ENCODE assay signal across 11 cellular contexts in genomic region chr6:56690519-56691200, GRCh38. TPM values are rescaled to one million over a fixed set of nuclear protein-coding genes. Genes with fewer than 3 reads are reported as not detected.
DNase-seq lines count a peak whose midpoint lies in the region; ATAC-seq, FAIRE-seq and TF ChIP-seq lines count a peak whose summit lies in the region.
"Had no signal": no experiment of that assay in that cellular context is flagged by ENCODE, and none has a peak within 500 bp of the region (broad histone marks: within the 10 kb centered on the region; RNA-seq: fewer than 3 reads in every experiment).

No MANE protein-coding gene starts in this region.

- DNase-seq in Calu3 (no peak), RWPE1 (ENCODE audit: low spot score) (peak; percentile 36), fibroblast of gingiva (ENCODE audit: low read depth) (peak; percentile 71), pancreas (no peak), DMS53 (lab: John Stamatoyannopoulos, UW) (no peak)
- no peak for DNase-seq in activated CD4-positive, alpha-beta T cell treated with anti-CD3 and anti-CD28 coated beads for 36 hours
- no peak for DNase-seq in stimulated activated CD4-positive, alpha-beta T cell treated with anti-CD3 and anti-CD28 coated beads, Interleukin-2, amount 100 ng/mL, for 24 hours
- DNase-seq: stimulated activated CD4-positive, alpha-beta T cell treated with anti-CD3 and anti-CD28 coated beads, Interleukin-2, amount 100 ng/mL, for 48 hours; T1000 had no signal

- H3K36me3 Mint-ChIP-seq in Calu3 (ENCODE audit: insufficient read depth, unreplicated experiment) = peaks cover 54% of the 10 kb centered on the region
- no peaks in the 10 kb centered on the region for H3K36me3 Mint-ChIP-seq in activated CD4-positive, alpha-beta T cell treated with anti-CD3 and anti-CD28 coated beads for 36 hours (ENCODE audit: low read depth)
- H3K36me3 Mint-ChIP-seq: activated naive CD8-positive, alpha-beta T cell had no signal

- ATAC-seq in pancreas (peak in 3 of 4 donors; percentile 31 to 55 (median 35)), GM21528 (IDR thresholded peaks at IDR 0.05; ENCODE audit: low FRiP score, unreplicated experiment) (no peak)
- no peak for ATAC-seq in activated CD4-positive, alpha-beta T cell treated with anti-CD3 and anti-CD28 coated beads for 36 hours

- TF ChIP-seq CTCF in Calu3 (IDR thresholded peaks at IDR 0.05; ENCODE audit: unreplicated experiment) = no peak
- TF ChIP-seq CTCF in RWPE1 (conservative IDR thresholded peaks at IDR 0.05; ENCODE audit: low read depth) = no peak
- no peak for TF ChIP-seq CTCF in pancreas (IDR thresholded peaks at IDR 0.05)

- H3K27ac ChIP-seq in RWPE1 (no peak overlapping the region), pancreas (peak overlapping the region; percentile 15 to 84 (median 60))

- BruUV-seq in Calu3 (replicated peaks; lab: Mats Ljungman, UMichigan) = TSS peak; percentile 47

- H3K27me3 Mint-ChIP-seq in Calu3 (ENCODE audit: unreplicated experiment) = no peaks in the 10 kb centered on the region
- H3K27me3 Mint-ChIP-seq in activated CD4-positive, alpha-beta T cell treated with anti-CD3 and anti-CD28 coated beads for 36 hours = peaks cover 2% of the 10 kb centered on the region

- H3K27ac Mint-ChIP-seq in Calu3 (ENCODE audit: unreplicated experiment) = peak overlapping the region; percentile 84
- no peak overlapping the region for H3K27ac Mint-ChIP-seq in activated CD4-positive, alpha-beta T cell treated with anti-CD3 and anti-CD28 coated beads for 36 hours
- H3K27ac Mint-ChIP-seq: activated naive CD8-positive, alpha-beta T cell had no signal

- 39 to 45% methylated on average over 4 of the region's 4 CpGs for WGBS in pancreas, 2 donors

- no peaks in the 10 kb centered on the region for H3K9me3 ChIP-seq in pancreas

- intact Hi-C loops in Calu3 (cut with micrococcal nuclease; ENCODE audit: unreplicated experiment) = no loop called here
- intact Hi-C loops in pancreas (cut with DNase I) = no loop called here
- intact Hi-C loops in activated CD4-positive, alpha-beta T cell treated with anti-CD3 and anti-CD28 coated beads for 36 hours (cut with DNase I, micrococcal nuclease) = no loop called here

- POLR2A ChIA-PET in RWPE1 (lab: Yijun Ruan, JAX; ENCODE audit: low non-redundant PET) = interaction anchor here (0.8 kb wide), 1 partner anchor 48 kb away, joined by 3 read pairs; the partner anchor contains the start of gene DST
- POLR2A ChIA-PET in activated CD4-positive, alpha-beta T cell treated with anti-CD3 and anti-CD28 coated beads for 36 hours (lab: Charles Lee) = no interaction called here

- no peak for FAIRE-seq in pancreas (lab: Jason Lieb, UNC)

- no peaks in the 10 kb centered on the region for H3K27me3 ChIP-seq in pancreas

- peaks cover 58% of the 10 kb centered on the region for H3K4me1 Mint-ChIP-seq in Calu3 (ENCODE audit: low read depth, unreplicated experiment)
- H3K4me1 Mint-ChIP-seq in activated CD4-positive, alpha-beta T cell treated with anti-CD3 and anti-CD28 coated beads for 36 hours = no peaks in the 10 kb centered on the region

- H3K4me3 Mint-ChIP-seq in Calu3 (ENCODE audit: low read depth, unreplicated experiment) = peak overlapping the region; percentile 71
- no peak overlapping the region for H3K4me3 Mint-ChIP-seq in activated CD4-positive, alpha-beta T cell treated with anti-CD3 and anti-CD28 coated beads for 36 hours
- H3K4me3 Mint-ChIP-seq: activated naive CD8-positive, alpha-beta T cell had no signal

- peaks cover 0 to 11% (median 9%) of the 10 kb centered on the region in 3 donors for H3K4me1 ChIP-seq in pancreas

- H3K9me3 Mint-ChIP-seq in Calu3 (ENCODE audit: low read depth, unreplicated experiment) = peaks cover 2% of the 10 kb centered on the region
- no peaks in the 10 kb centered on the region for H3K9me3 Mint-ChIP-seq in activated CD4-positive, alpha-beta T cell treated with anti-CD3 and anti-CD28 coated beads for 36 hours (ENCODE audit: low read depth)

- peak overlapping the region in 2 of 4 donors; percentile 11 to 27 for H3K4me3 ChIP-seq in pancreas

- CTCF ChIA-PET in Calu3 (lab: Charles Lee) = interaction anchor here (0.7 to 1.4 kb wide), 7 partner anchors 8 to 161 kb away, joined by 3 to 7 read pairs (median 4); no protein-coding TSS in a partner anchor
- CTCF ChIA-PET in RWPE1 (lab: Yijun Ruan, JAX) = interaction anchor here (0.5 to 1.2 kb wide), 3 partner anchors 15 to 53 kb away, joined by 3 to 4 read pairs (median 3); partner anchors contain the start of gene DST
- CTCF ChIA-PET in activated CD4-positive, alpha-beta T cell treated with anti-CD3 and anti-CD28 coated beads for 36 hours (lab: Charles Lee) = interaction anchor here (0.6 to 1.5 kb wide), 3 partner anchors 14 to 303 kb away, joined by 3 to 5 read pairs (median 3); no protein-coding TSS in a partner anchor

- no peaks in the 10 kb centered on the region for H3K36me3 ChIP-seq in pancreas

RNA-seq across cellular contexts. Expression of gene DST, which starts 48.0 kb away (rescaled TPM):
- total RNA-seq in Calu3 (2022) (177 and 212 TPM in 2 replicates), pancreas (100 to 1,000 TPM in 2 of 6 donors, 10 to 100 TPM in 4; 54.9 to 149 (median 75.7) TPM)
- polyA plus RNA-seq in pancreas = 10 to 100 TPM; 42.4 to 75.5 TPM
- total RNA-seq in activated CD4-positive, alpha-beta T cell treated with anti-CD3 and anti-CD28 coated beads for 36 hours = 1 to 10 TPM; 6.7 to 6.8 TPM

Comparison
In these comparisons a context has a peak if more than half of its experiments do, and no peak if none do; other contexts are left out.
1. DNase-seq: peak in RWPE1 (single experiment) and fibroblast of gingiva (single experiment); none in Calu3 (single experiment), pancreas (0 of 6), activated CD4-positive, alpha-beta T cell treated with anti-CD3 and anti-CD28 coated beads for 36 hours (single experiment), DMS53 (single experiment) and stimulated activated CD4-positive, alpha-beta T cell treated with anti-CD3 and anti-CD28 coated beads, Interleukin-2, amount 100 ng/mL, for 24 hours (0 of 2).
2. ATAC-seq: peak in pancreas (3 of 4); none in GM21528 (single experiment) and activated CD4-positive, alpha-beta T cell treated with anti-CD3 and anti-CD28 coated beads for 36 hours (single experiment).
3. RNA of gene DST, which starts 48.0 kb away (total RNA-seq): 177 to 212 TPM in Calu3 and 54.9 to 149 TPM in pancreas; 6.7 to 6.8 TPM in activated CD4-positive, alpha-beta T cell treated with anti-CD3 and anti-CD28 coated beads for 36 hours; every median in the first group is over 4 times any median in the second.